11 cellular contexts compared by ENCODE assay signal in genomic region chr12:93895096-93895460, GRCh38.
A peak's percentile ranks its signal among the peaks of the same experiment; 100 is the strongest.
DNase-seq lines count a peak whose midpoint lies in the region; ATAC-seq and TF ChIP-seq lines count a peak whose summit lies in the region.
"Had no signal": no experiment of that assay in that cellular context is flagged by ENCODE, and none has a peak within 500 bp of the region (broad histone marks: within the 10 kb centered on the region; RNA-seq: fewer than 3 reads in every experiment).

No MANE protein-coding gene starts in this region.

- H3K4me1 ChIP-seq in SK-N-SH (ENCODE audit: control insufficient read depth in 1 of 2, insufficient read depth in 2 of 2, low read depth in 1 of 2, low read length in 1 of 2) (peaks cover 0 to 14% of the 10 kb centered on the region in 2 experiments; a peak in 1 of 4 replicates), psoas muscle (peaks cover 35% of the 10 kb centered on the region)

- no peak overlapping the region for H3K4me2 ChIP-seq in SK-N-SH

- TF ChIP-seq CTCF in AG09309 (IDR thresholded peaks at IDR 0.05; ENCODE audit: control insufficient read depth, insufficient read depth, low read depth, low read length, missing control alignments), result peak; percentile 32
- TF ChIP-seq CTCF in SK-N-SH (IDR thresholded peaks at IDR 0.05), result no peak; the same call in 1 of the 2 replicates
- TF ChIP-seq CTCF in foreskin fibroblast (IDR thresholded peaks at IDR 0.05; ENCODE audit: low read depth, low read length), result peak; percentile 37
- no peak for TF ChIP-seq CTCF in psoas muscle (IDR thresholded peaks at IDR 0.05)

- no peak for TF ChIP-seq RAD21 in SK-N-SH (IDR thresholded peaks at IDR 0.05; ENCODE audit: low read length)

- H3K36me3 Mint-ChIP-seq in naive thymus-derived CD8-positive, alpha-beta T cell, result no peaks in the 10 kb centered on the region

- no peaks in the 10 kb centered on the region for H3K27me3 ChIP-seq in SK-N-SH (ENCODE audit: insufficient read depth)
- H3K27me3 ChIP-seq in psoas muscle (ENCODE audit: insufficient read depth in 3 of 3, low read length in 2 of 3), result no peaks in the 10 kb centered on the region

- H3K4me3 ChIP-seq in AG09309 (ENCODE audit: control insufficient read depth, low read depth, low read length), result no peak overlapping the region
- H3K4me3 ChIP-seq in SK-N-SH (ENCODE audit: low read depth in 2 of 2, low read length in 1 of 2), result no peak overlapping the region
- H3K4me3 ChIP-seq in foreskin fibroblast (ENCODE audit: low read depth in 1 of 2, low read length in 2 of 2), result no peak overlapping the region
- H3K4me3 ChIP-seq in psoas muscle, result peak overlapping the region; percentile 44

- H3K27ac Mint-ChIP-seq in naive thymus-derived CD8-positive, alpha-beta T cell, result no peak overlapping the region
- H3K27ac Mint-ChIP-seq: T-helper 2 cell treated with Interferon-gamma antibody and Interleukin-4, amounts not matched to agents 5 μg/mL and 100 μg/mL, for 36 hours had no signal

- no peak for ATAC-seq in psoas muscle
- no peak for ATAC-seq in HG03025 (IDR thresholded peaks at IDR 0.05; ENCODE audit: low FRiP score, unreplicated experiment)
- ATAC-seq in HG03342 (IDR thresholded peaks at IDR 0.05; ENCODE audit: unreplicated experiment), result no peak
- no peak for ATAC-seq in naive thymus-derived CD8-positive, alpha-beta T cell

- H3K9me3 ChIP-seq in SK-N-SH (no peaks in the 10 kb centered on the region), psoas muscle (no peaks in the 10 kb centered on the region)

- H3K9me3 Mint-ChIP-seq in naive thymus-derived CD8-positive, alpha-beta T cell, result no peaks in the 10 kb centered on the region
- H3K9me3 Mint-ChIP-seq: T-helper 2 cell treated with Interferon-gamma antibody and Interleukin-4, amounts not matched to agents 5 μg/mL and 100 μg/mL, for 36 hours had no signal

- no peak for TF ChIP-seq EP300 in SK-N-SH (IDR thresholded peaks at IDR 0.05; ENCODE audit: borderline replicate concordance in 1 of 2, low read depth in 1 of 2, low read length in 1 of 2)

- H4K20me1 ChIP-seq in SK-N-SH (ENCODE audit: insufficient read depth), result no peaks in the 10 kb centered on the region

- POLR2A ChIA-PET in SK-N-SH (lab: Yijun Ruan, JAX), result no interaction called here
- POLR2A ChIA-PET in naive thymus-derived CD8-positive, alpha-beta T cell (lab: Charles Lee), result no interaction called here

- CTCF ChIA-PET in SK-N-SH (lab: Yijun Ruan, JAX), result interaction anchor here (1.2 to 1.7 kb wide), 3 partner anchors 9 to 206 kb away, joined by 3 to 8 read pairs (median 4); no protein-coding TSS in a partner anchor

- H3K79me2 ChIP-seq in SK-N-SH (ENCODE audit: insufficient read depth), result no peaks in the 10 kb centered on the region

- no peak overlapping the region for H2AFZ ChIP-seq in SK-N-SH (ENCODE audit: low read depth)

- DNase-seq in AG09309 (ENCODE audit: low read depth) (no peak), SK-N-SH (no peak), foreskin fibroblast (peak in 1 of 2 donors; percentile 47), psoas muscle (no peak), NCI-H1436 (lab: John Stamatoyannopoulos, UW) (no peak)
- DNase-seq in naive thymus-derived CD8-positive, alpha-beta T cell, result no peak
- DNase-seq: NCI-H1417 treated with DMSO at 0.1 percent for 48 hours; stimulated activated CD4-positive, alpha-beta T cell treated with anti-CD3 and anti-CD28 coated beads, Interleukin-2, amount 100 ng/mL, for 24 hours had no signal

- H3K4me3 Mint-ChIP-seq in naive thymus-derived CD8-positive, alpha-beta T cell, result no peak overlapping the region
- H3K4me3 Mint-ChIP-seq: T-helper 2 cell treated with Interferon-gamma antibody and Interleukin-4, amounts not matched to agents 5 μg/mL and 100 μg/mL, for 36 hours had no signal

- H3K9ac ChIP-seq in SK-N-SH, result no peak overlapping the region

- H3F3A ChIP-seq in SK-N-SH (replicated peaks; ENCODE audit: insufficient read depth), result no peaks in the 10 kb centered on the region

- H3K9me2 ChIP-seq in SK-N-SH, result no peaks in the 10 kb centered on the region

- H3K36me3 ChIP-seq in SK-N-SH (replicated peaks in 1 of 2; ENCODE audit: control insufficient read depth in 1 of 2, insufficient read depth in 2 of 2, low read length in 1 of 2), result no peaks in the 10 kb centered on the region
- no peaks in the 10 kb centered on the region for H3K36me3 ChIP-seq in psoas muscle (ENCODE audit: insufficient read depth in 1 of 2, low read depth in 1 of 2)

- peak overlapping the region in 1 of 2 experiments; percentile 71; a peak in 1 of 4 replicates for H3K27ac ChIP-seq in SK-N-SH (ENCODE audit: low read depth in 2 of 2, low read length in 1 of 2)
- peak overlapping the region; percentile 84 for H3K27ac ChIP-seq in psoas muscle

- H3K27me3 Mint-ChIP-seq in naive thymus-derived CD8-positive, alpha-beta T cell, result peaks cover 0 to 2% (median 0%) of the 10 kb centered on the region in 5 donors

- WGBS in SK-N-SH (ENCODE audit: low lambda C conversion rate), result 78% methylated on average over 6 of the region's 6 CpGs
- 11 to 19% (median 12%) methylated on average over 6 of the region's 6 CpGs for WGBS in psoas muscle, 3 donors

- intact Hi-C loops in psoas muscle (cut with DNase I), result loop anchor here (2.0 to 10.0 kb wide), 6 partner anchors 47 to 326 kb away; partner anchors contain the start of gene SOCS2 (in 1 of the 2)

- H3K4me1 Mint-ChIP-seq in naive thymus-derived CD8-positive, alpha-beta T cell, result peaks cover 4 to 13% (median 9%) of the 10 kb centered on the region in 4 donors

TF ChIP-seq in SK-N-SH, 30 proteins besides CTCF, POLR2A, EP300 and RAD21:
- TF ChIP-seq CHD2 (IDR thresholded peaks at IDR 0.05; ENCODE audit: low read length, partially characterized antibody) (no peak), REST (IDR thresholded peaks at IDR 0.05; ENCODE audit: low read depth, low read length) (no peak), SMC3 (IDR thresholded peaks at IDR 0.05; ENCODE audit: low read depth, low read length) (peak; percentile 12; the same call in 1 of the 2 replicates)

Comparison
In these comparisons a context has a peak if more than half of its experiments do, and no peak if none do; other contexts are left out.
1. CTCF ChIP-seq: peak in AG09309 (single experiment) and foreskin fibroblast (single experiment); none in SK-N-SH (single experiment) and psoas muscle (single experiment).